ENCODE assay signal across 1 cellular context in genomic region chr4:85726555-85726954, GRCh38.
TF ChIP-seq lines count a peak whose summit lies in the region.

No MANE protein-coding gene starts in this region.

TF ChIP-seq in HEK293T, 16 proteins besides CTCF, POLR2A, EP300 and RAD21 (continued from another document):
- no peak for TF ChIP-seq FOXK2 (IDR thresholded peaks at IDR 0.05)
